ENCODE assay signal across 1 cellular context in genomic region chr21:37582613-37583012, GRCh38.
TF ChIP-seq lines count a peak whose summit lies in the region.

No MANE protein-coding gene starts in this region.

TF ChIP-seq in WTC11, 78 proteins besides CTCF, POLR2A, EP300 and RAD21 (continued from another document):
- TF ChIP-seq ARID4B (CRISPR knock-in tag; IDR thresholded peaks at IDR 0.05; ENCODE audit: borderline replicate concordance): no peak
- no peak for TF ChIP-seq ZNF512 (CRISPR knock-in tag; IDR thresholded peaks at IDR 0.05; ENCODE audit: borderline replicate concordance)
- TF ChIP-seq, protein P1, sequence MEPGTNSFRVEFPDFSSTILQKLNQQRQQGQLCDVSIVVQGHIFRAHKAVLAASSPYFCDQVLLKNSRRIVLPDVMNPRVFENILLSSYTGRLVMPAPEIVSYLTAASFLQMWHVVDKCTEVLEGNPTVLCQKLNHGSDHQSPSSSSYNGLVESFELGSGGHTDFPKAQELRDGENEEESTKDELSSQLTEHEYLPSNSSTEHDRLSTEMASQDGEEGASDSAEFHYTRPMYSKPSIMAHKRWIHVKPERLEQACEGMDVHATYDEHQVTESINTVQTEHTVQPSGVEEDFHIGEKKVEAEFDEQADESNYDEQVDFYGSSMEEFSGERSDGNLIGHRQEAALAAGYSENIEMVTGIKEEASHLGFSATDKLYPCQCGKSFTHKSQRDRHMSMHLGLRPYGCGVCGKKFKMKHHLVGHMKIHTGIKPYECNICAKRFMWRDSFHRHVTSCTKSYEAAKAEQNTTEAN (CRISPR knock-in tag; IDR thresholded peaks at IDR 0.05): no peak
